ENCODE assay signal across 8 cellular contexts in the genomic region with DNA sequence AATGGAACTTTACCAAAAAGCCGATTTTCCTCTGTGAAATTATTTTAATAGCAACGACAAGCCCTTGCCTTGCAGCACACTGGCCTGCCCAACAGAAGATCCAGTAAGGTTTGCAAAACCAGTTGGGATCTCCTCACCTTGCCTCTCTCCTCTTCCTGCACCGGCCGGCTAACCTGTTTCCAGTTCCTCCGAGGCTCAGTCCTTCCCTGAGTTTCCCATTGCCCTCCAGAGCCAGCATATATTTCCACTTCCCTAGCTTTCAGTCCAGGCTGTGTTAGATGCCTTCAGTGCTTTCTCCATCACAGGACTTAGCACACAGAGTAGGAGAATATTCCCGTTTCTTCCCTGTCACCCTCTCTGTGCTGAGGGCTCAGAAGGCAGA.
DNase-seq lines count a peak whose midpoint lies in the region; ATAC-seq and FAIRE-seq lines count a peak whose summit lies in the region.

No MANE protein-coding gene starts in this region.

- peaks cover 53% of the 10 kb centered on the region for H3K27me3 ChIP-seq in iPS-20b (ENCODE audit: insufficient read depth, low read length)
- no peaks in the 10 kb centered on the region for H3K27me3 ChIP-seq in small intestine (ENCODE audit: control insufficient read depth in 2 of 2, insufficient read depth in 2 of 2, low read length in 2 of 2)

- H3K4me3 ChIP-seq in iPS-20b (ENCODE audit: low read length) (peak overlapping the region; percentile 79), small intestine (ENCODE audit: low read depth in 1 of 2, low read length in 2 of 2) (peak overlapping the region in 1 of 2 donors; percentile 63)

- H3K36me3 ChIP-seq in iPS-20b (ENCODE audit: insufficient read depth, low read depth, low read length) (no peaks in the 10 kb centered on the region), small intestine (ENCODE audit: control insufficient read depth in 2 of 2, insufficient read depth in 2 of 2, low read length in 2 of 2) (no peaks in the 10 kb centered on the region)

- H3K27ac ChIP-seq in iPS-20b (ENCODE audit: low read length) (no peak overlapping the region), small intestine (ENCODE audit: low read depth in 1 of 2, low read length in 1 of 2) (peak overlapping the region in 1 of 2 donors; percentile 17)

- DNase-seq in NCI-H1092 treated with DMSO at 0.1 percent for 48 hours (lab: John Stamatoyannopoulos, UW): peak; percentile 8
- DNase-seq in NCI-H1092 (lab: John Stamatoyannopoulos, UW): no peak
- peak; percentile 56 for DNase-seq in small intestine
- no peak for DNase-seq in mucosa of gallbladder (ENCODE audit: low spot score)
- no peak for DNase-seq in activated CD4-positive, CD25-positive, alpha-beta regulatory T cell (lab: John Stamatoyannopoulos, UW)

- 17 to 37% (median 23%) methylated on average over 6 of the region's 6 CpGs for WGBS in small intestine, 3 donors

- H3K36me3 Mint-ChIP-seq in activated T-helper 17 cell treated with anti-CD3 and anti-CD28 coated beads, Interleukin-2, amount 50 U/mL, for 72 hours (ENCODE audit: low read depth): no peaks in the 10 kb centered on the region

- H3K4me3 Mint-ChIP-seq in activated T-helper 17 cell treated with anti-CD3 and anti-CD28 coated beads, Interleukin-2, amount 50 U/mL, for 72 hours: peak overlapping the region; percentile 42

- H3K4me1 Mint-ChIP-seq in activated T-helper 17 cell treated with anti-CD3 and anti-CD28 coated beads, Interleukin-2, amount 50 U/mL, for 72 hours: peaks cover 4% of the 10 kb centered on the region

- H3K4me1 ChIP-seq in iPS-20b (ENCODE audit: insufficient read depth, low read length): peaks cover 16% of the 10 kb centered on the region; the same call in 1 of the 2 replicates
- H3K4me1 ChIP-seq in small intestine (ENCODE audit: control insufficient read depth in 2 of 2, insufficient read depth in 1 of 2, low read depth in 1 of 2, low read length in 1 of 2): no peaks in the 10 kb centered on the region

- FAIRE-seq in small intestine (lab: Jason Lieb, UNC): no peak

- H3K9me3 ChIP-seq in iPS-20b (ENCODE audit: insufficient read depth, low read depth, low read length) (no peaks in the 10 kb centered on the region), small intestine (ENCODE audit: control insufficient read depth, low read depth) (no peaks in the 10 kb centered on the region)

- H3K27ac Mint-ChIP-seq in activated T-helper 17 cell treated with anti-CD3 and anti-CD28 coated beads, Interleukin-2, amount 50 U/mL, for 72 hours: no peak overlapping the region

- no peaks in the 10 kb centered on the region for H3K9me3 Mint-ChIP-seq in activated T-helper 17 cell treated with anti-CD3 and anti-CD28 coated beads, Interleukin-2, amount 50 U/mL, for 72 hours

- peaks cover 28% of the 10 kb centered on the region for H3K27me3 Mint-ChIP-seq in activated T-helper 17 cell treated with anti-CD3 and anti-CD28 coated beads, Interleukin-2, amount 50 U/mL, for 72 hours

- ATAC-seq in activated T-helper 17 cell treated with anti-CD3 and anti-CD28 coated beads, Interleukin-2, amount 50 U/mL, for 72 hours (replicated peaks): no peak
- ATAC-seq in GM21717 (IDR thresholded peaks at IDR 0.05; ENCODE audit: unreplicated experiment): no peak

- peak overlapping the region; percentile 79; the same call in 1 of the 2 replicates for H3K9ac ChIP-seq in iPS-20b (ENCODE audit: low read depth, low read length)

Comparison
In these comparisons a context has a peak if more than half of its experiments do, and no peak if none do; other contexts are left out.
1. DNase-seq: peak in NCI-H1092 treated with DMSO at 0.1 percent for 48 hours (single experiment) and small intestine (single experiment); none in NCI-H1092 (single experiment), mucosa of gallbladder (single experiment) and activated CD4-positive, CD25-positive, alpha-beta regulatory T cell (0 of 4).